2 cellular contexts compared by ENCODE assay signal in the genomic region with DNA sequence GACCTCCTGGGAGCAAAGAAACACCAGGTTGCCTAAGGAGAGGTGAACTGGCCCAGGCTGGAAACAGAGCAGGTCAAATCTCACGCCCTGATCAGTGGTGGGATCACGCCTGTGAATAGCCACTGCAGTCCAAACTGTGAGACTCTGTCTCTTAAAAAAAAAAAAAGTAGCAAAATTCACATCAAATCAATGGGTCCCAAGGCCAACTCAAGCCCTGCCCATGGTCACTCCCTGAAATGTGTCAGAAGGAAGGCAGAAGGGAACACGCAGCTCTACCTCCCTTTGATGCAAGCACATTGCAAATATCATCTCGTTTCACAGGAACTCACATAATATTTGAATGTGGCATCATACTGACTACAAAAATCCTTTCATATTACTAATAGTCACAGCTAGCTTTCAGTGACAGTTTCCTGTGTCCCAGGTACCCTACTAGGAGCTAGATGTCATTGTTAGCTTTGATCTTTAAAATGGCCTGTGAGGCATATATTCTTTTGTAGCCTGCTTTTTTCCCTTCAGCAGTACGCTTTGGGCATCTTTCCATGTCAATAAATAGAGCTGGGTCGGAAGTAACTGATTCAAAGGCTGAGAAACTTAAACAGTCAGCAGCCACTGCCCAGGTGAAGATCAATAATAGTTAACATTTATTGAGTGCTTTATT.
TF ChIP-seq lines count a peak whose summit lies in the region.

No MANE protein-coding gene starts in this region.

TF ChIP-seq in SK-N-SH treated with all-trans-retinoic acid at 6 μM for 48 hours, 23 proteins besides CTCF, POLR2A, EP300 and RAD21:
- TF ChIP-seq, protein P1, sequence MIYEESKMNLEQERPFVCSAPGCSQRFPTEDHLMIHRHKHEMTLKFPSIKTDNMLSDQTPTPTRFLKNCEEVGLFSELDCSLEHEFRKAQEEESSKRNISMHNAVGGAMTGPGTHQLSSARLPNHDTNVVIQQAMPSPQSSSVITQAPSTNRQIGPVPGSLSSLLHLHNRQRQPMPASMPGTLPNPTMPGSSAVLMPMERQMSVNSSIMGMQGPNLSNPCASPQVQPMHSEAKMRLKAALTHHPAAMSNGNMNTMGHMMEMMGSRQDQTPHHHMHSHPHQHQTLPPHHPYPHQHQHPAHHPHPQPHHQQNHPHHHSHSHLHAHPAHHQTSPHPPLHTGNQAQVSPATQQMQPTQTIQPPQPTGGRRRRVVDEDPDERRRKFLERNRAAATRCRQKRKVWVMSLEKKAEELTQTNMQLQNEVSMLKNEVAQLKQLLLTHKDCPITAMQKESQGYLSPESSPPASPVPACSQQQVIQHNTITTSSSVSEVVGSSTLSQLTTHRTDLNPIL (CRISPR knock-in tag; IDR thresholded peaks at IDR 0.05; ENCODE audit: low read depth), result no peak
- TF ChIP-seq RARB (CRISPR knock-in tag; IDR thresholded peaks at IDR 0.05) (no peak), ZNF8 (CRISPR knock-in tag; IDR thresholded peaks at IDR 0.05) (no peak), PPARA (CRISPR knock-in tag; IDR thresholded peaks at IDR 0.05; ENCODE audit: borderline replicate concordance) (no peak), ZFP30 (CRISPR knock-in tag; IDR thresholded peaks at IDR 0.05) (no peak), ARNTL (CRISPR knock-in tag; IDR thresholded peaks at IDR 0.05; ENCODE audit: borderline replicate concordance, low read depth) (no peak), GLIS3 (CRISPR knock-in tag; IDR thresholded peaks at IDR 0.05) (no peak), ISL1 (CRISPR knock-in tag; IDR thresholded peaks at IDR 0.05) (no peak), CSDC2 (CRISPR knock-in tag; IDR thresholded peaks at IDR 0.05) (no peak), ZNF70 (CRISPR knock-in tag; IDR thresholded peaks at IDR 0.05) (no peak), ESRRG (CRISPR knock-in tag; IDR thresholded peaks at IDR 0.05) (no peak)
- TF ChIP-seq, protein P2, sequence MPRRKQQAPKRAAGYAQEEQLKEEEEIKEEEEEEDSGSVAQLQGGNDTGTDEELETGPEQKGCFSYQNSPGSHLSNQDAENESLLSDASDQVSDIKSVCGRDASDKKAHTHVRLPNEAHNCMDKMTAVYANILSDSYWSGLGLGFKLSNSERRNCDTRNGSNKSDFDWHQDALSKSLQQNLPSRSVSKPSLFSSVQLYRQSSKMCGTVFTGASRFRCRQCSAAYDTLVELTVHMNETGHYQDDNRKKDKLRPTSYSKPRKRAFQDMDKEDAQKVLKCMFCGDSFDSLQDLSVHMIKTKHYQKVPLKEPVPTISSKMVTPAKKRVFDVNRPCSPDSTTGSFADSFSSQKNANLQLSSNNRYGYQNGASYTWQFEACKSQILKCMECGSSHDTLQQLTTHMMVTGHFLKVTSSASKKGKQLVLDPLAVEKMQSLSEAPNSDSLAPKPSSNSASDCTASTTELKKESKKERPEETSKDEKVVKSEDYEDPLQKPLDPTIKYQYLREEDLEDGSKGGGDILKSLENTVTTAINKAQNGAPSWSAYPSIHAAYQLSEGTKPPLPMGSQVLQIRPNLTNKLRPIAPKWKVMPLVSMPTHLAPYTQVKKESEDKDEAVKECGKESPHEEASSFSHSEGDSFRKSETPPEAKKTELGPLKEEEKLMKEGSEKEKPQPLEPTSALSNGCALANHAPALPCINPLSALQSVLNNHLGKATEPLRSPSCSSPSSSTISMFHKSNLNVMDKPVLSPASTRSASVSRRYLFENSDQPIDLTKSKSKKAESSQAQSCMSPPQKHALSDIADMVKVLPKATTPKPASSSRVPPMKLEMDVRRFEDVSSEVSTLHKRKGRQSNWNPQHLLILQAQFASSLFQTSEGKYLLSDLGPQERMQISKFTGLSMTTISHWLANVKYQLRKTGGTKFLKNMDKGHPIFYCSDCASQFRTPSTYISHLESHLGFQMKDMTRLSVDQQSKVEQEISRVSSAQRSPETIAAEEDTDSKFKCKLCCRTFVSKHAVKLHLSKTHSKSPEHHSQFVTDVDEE (CRISPR knock-in tag; IDR thresholded peaks at IDR 0.05), result no peak

TF ChIP-seq in SK-N-SH, 30 proteins besides CTCF, POLR2A, EP300 and RAD21 (continued from another document):
- TF ChIP-seq, protein P3, sequence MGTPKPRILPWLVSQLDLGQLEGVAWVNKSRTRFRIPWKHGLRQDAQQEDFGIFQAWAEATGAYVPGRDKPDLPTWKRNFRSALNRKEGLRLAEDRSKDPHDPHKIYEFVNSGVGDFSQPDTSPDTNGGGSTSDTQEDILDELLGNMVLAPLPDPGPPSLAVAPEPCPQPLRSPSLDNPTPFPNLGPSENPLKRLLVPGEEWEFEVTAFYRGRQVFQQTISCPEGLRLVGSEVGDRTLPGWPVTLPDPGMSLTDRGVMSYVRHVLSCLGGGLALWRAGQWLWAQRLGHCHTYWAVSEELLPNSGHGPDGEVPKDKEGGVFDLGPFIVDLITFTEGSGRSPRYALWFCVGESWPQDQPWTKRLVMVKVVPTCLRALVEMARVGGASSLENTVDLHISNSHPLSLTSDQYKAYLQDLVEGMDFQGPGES (IDR thresholded peaks at IDR 0.05; ENCODE audit: low read depth, low read length), result no peak
- TF ChIP-seq GABPA (IDR thresholded peaks at IDR 0.05; ENCODE audit: low read depth) (no peak), SMC3 (IDR thresholded peaks at IDR 0.05; ENCODE audit: low read depth, low read length) (no peak)
